ENCODE assay signal across 38 cellular contexts in the genomic region with DNA sequence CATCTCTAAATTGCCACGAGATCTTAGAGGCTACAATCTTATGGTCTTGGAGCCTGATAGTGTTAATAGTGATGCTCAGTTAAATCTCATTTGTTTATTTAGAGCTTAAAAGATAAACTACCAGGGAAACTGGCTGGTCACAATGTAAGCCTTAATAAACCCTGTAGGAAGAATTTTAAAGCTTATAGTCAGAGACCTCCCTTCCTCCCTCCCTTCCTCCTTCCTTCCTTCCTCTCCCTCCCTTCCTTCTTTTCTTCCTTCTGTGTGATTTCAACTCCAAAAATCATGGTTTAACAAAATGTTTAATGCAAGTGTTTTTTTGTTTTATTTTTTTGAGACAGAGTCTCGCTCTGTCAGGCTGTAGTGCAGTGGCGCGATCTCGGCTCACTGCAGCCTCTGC. TPM values are rescaled to one million over a fixed set of nuclear protein-coding genes. Genes with fewer than 3 reads are reported as not detected.
"Had no signal": no experiment of that assay in that cellular context is flagged by ENCODE, and none has a peak within 500 bp of the region (broad histone marks: within the 10 kb centered on the region; RNA-seq: fewer than 3 reads in every experiment).

No MANE protein-coding gene starts in this region.

- DNase-seq: Karpas-422, Kasumi-1, MG63, MM.1S, MV-4-11, NCI-H1048, NCI-H1092, NCI-H1092 treated with DMSO at 0.1 percent for 48 hours, NCI-H1105, NCI-H1417 treated with DMSO at 0.1 percent for 48 hours, NCI-H1436, NCI-H1436 treated with DMSO at 0.1 percent for 48 hours, NCI-H146, NCI-H1694, NCI-H1694 treated with DMSO at 0.1 percent for 48 hours, NCI-H187, NCI-H187 treated with DMSO at 0.1 percent for 48 hours, NCI-H1930, NCI-H2029, NCI-H2029 treated with DMSO at 0.1 percent for 48 hours, NCI-H2081, NCI-H2081 treated with DMSO at 0.1 percent for 48 hours, NCI-H2107, NCI-H2171, NCI-H2171 treated with DMSO at 0.1 percent for 48 hours, NCI-H2227 treated with DMSO at 0.1 percent for 48 hours, NCI-H226, NCI-H345, NCI-H446, NCI-H446 treated with DMSO at 0.1 percent for 48 hours, NCI-H510A, NCI-H510A treated with DMSO at 0.1 percent for 48 hours, NCI-H524, NCI-H524 treated with DMSO at 0.1 percent for 48 hours had no signal

- H3K4me3 ChIP-seq: MG63 had no signal

- H3K27me3 ChIP-seq: MG63 had no signal

- H3K36me3 ChIP-seq: MG63 had no signal

- H3K9me3 ChIP-seq: MG63 had no signal

RNA-seq across cellular contexts. Expression of a gene that starts 14.9 kb away (rescaled TPM):
- total RNA-seq: LHCN-M2, M059J, MCF 10A, NCI-H460 had no signal
